Comparison of ENCODE assay signal across 8 cellular contexts in genomic region chr1:18950415-18951026, GRCh38. TPM values are rescaled to one million over a fixed set of nuclear protein-coding genes. Genes with fewer than 3 reads are reported as not detected.
A peak's percentile ranks its signal among the peaks of the same experiment; 100 is the strongest.
DNase-seq lines count a peak whose midpoint lies in the region; TF ChIP-seq lines count a peak whose summit lies in the region.

No MANE protein-coding gene starts in this region.

- H3K27me3 ChIP-seq in KMS-11 (ENCODE audit: insufficient read depth, low read depth): peaks cover 52% of the 10 kb centered on the region

- POLR2A ChIA-PET in AG04449 (lab: Yijun Ruan, JAX): interaction anchor here (1.3 to 2.6 kb wide), 3 partner anchors 24 to 61 kb away, joined by 3 to 11 read pairs (median 8); no protein-coding TSS in a partner anchor

- CTCF ChIA-PET in AG04449 (lab: Yijun Ruan, JAX): interaction anchor here (1.0 to 12.4 kb wide), 4 partner anchors 29 to 145 kb away, joined by 3 to 179 read pairs (median 4); no protein-coding TSS in a partner anchor

- peaks cover 15% of the 10 kb centered on the region for H3K4me1 ChIP-seq in KMS-11 (ENCODE audit: low read depth, poor library complexity, severe bottlenecking)

- H3K4me3 ChIP-seq in AG04449 (ENCODE audit: low read depth, low read length) (peak overlapping the region; percentile 49), KMS-11 (IDR thresholded peaks at IDR 0.05; ENCODE audit: insufficient read depth, low read depth, low read length) (no peak overlapping the region), choroid plexus epithelial cell (ENCODE audit: low read depth, low read length) (peak overlapping the region; percentile 39)

- H4K20me1 ChIP-seq in KMS-11 (ENCODE audit: insufficient read depth): no peaks in the 10 kb centered on the region

- H3K27ac ChIP-seq in KMS-11: no peak overlapping the region

- H2AFZ ChIP-seq in KMS-11 (ENCODE audit: low read depth): no peak overlapping the region

- DNase-seq in AG04449 (ENCODE audit: low read depth, low spot score) (no peak), choroid plexus epithelial cell (ENCODE audit: low read depth) (no peak), myocyte (ENCODE audit: low read depth) (peak; percentile 80), NCI-H1436 treated with DMSO at 0.1 percent for 48 hours (lab: John Stamatoyannopoulos, UW) (no peak), epidermal melanocyte (ENCODE audit: insufficient read length, low spot score) (no peak), HuH-7 (ENCODE audit: low spot score) (no peak), GDM1 (lab: John Stamatoyannopoulos, UW) (no peak)

- no peaks in the 10 kb centered on the region for H3K36me3 ChIP-seq in KMS-11 (ENCODE audit: insufficient read depth)

- no peaks in the 10 kb centered on the region for H3K79me2 ChIP-seq in KMS-11 (ENCODE audit: insufficient read depth, low read depth)

- H3K9ac ChIP-seq in KMS-11: no peak overlapping the region

- peak overlapping the region; percentile 30; the same call in 1 of the 2 replicates for H3K4me2 ChIP-seq in KMS-11

- TF ChIP-seq CTCF in AG04449 (IDR thresholded peaks at IDR 0.05; ENCODE audit: insufficient read depth, low read length, missing control alignments) (no peak), KMS-11 (conservative IDR thresholded peaks at IDR 0.05; ENCODE audit: low read depth, low read length) (no peak), choroid plexus epithelial cell (conservative IDR thresholded peaks at IDR 0.05; ENCODE audit: low read depth, low read length) (no peak)

RNA-seq across cellular contexts. Expression of gene IFFO2, which starts 6.0 kb away (rescaled TPM):
- total RNA-seq in myocyte: 12.4 and 16.2 TPM in 2 replicates
- 41.3 TPM for polyA plus RNA-seq in myocyte (2012)

RNA-seq across cellular contexts. Expression of gene ALDH4A1, which starts 48.2 kb away (rescaled TPM):
- total RNA-seq in myocyte: 25.9 and 37.0 TPM in 2 replicates
- polyA plus RNA-seq in myocyte (2012): 17.1 TPM
